Comparison of ENCODE assay signal across 24 cellular contexts in genomic region chr18:73638709-73639108, GRCh38.
A peak's percentile ranks its signal among the peaks of the same experiment; 100 is the strongest.
DNase-seq lines count a peak whose midpoint lies in the region; ATAC-seq, FAIRE-seq and TF ChIP-seq lines count a peak whose summit lies in the region.
"Had no signal": no experiment of that assay in that cellular context is flagged by ENCODE, and none has a peak within 500 bp of the region (broad histone marks: within the 10 kb centered on the region; RNA-seq: fewer than 3 reads in every experiment).

No MANE protein-coding gene starts in this region.

- H3K9me1 ChIP-seq in keratinocyte (ENCODE audit: control insufficient read depth, extremely low read depth, insufficient read depth, low read length) = no peaks in the 10 kb centered on the region

- POLR2A ChIA-PET in activated CD4-positive, alpha-beta memory T cell treated with anti-CD3 and anti-CD28 coated beads, Interleukin-2, amount 10 ng/mL, durations not matched to agents 7 days and 5 days (lab: Charles Lee) = no interaction called here

- TF ChIP-seq CTCF in cardiac fibroblast (IDR thresholded peaks at IDR 0.05; ENCODE audit: low read depth, low read length) = no peak
- no peak for TF ChIP-seq CTCF in keratinocyte (optimal IDR thresholded peaks at IDR 0.05 in 1 of 3, IDR thresholded peaks at IDR 0.05 in 1 of 3, conservative IDR thresholded peaks at IDR 0.05 in 1 of 3; ENCODE audit: extremely low read depth in 1 of 3, insufficient read depth in 2 of 3, low read length in 3 of 3)

- H3K4me2 ChIP-seq in keratinocyte (ENCODE audit: control insufficient read depth, extremely low read depth, insufficient read depth, low read depth, low read length) = peak overlapping the region; percentile 6

- H3K9me3 ChIP-seq in keratinocyte (ENCODE audit: control insufficient read depth, low read depth, low read length) = no peaks in the 10 kb centered on the region
- H3K9me3 ChIP-seq: body of pancreas, colonic mucosa, gastroesophageal sphincter, right lobe of liver, uterus had no signal

- CTCF ChIA-PET in activated CD4-positive, alpha-beta memory T cell treated with anti-CD3 and anti-CD28 coated beads, Interleukin-2, amount 10 ng/mL, durations not matched to agents 7 days and 5 days (lab: Charles Lee) = no interaction called here

- DNase-seq in EL (peak; percentile 63), RCC 7860 (ENCODE audit: low spot score) (peak; percentile 22), cardiac fibroblast (ENCODE audit: low read depth in 2 of 2) (peak; percentile 40 to 62), keratinocyte (ENCODE audit: low read depth, low spot score) (no peak), activated gamma-delta T cell treated with Interleukin-2 at 50 U/mL for 16 hours (no peak), SW480 (ENCODE audit: low spot score) (no peak)
- no peak for DNase-seq in activated CD4-positive, alpha-beta memory T cell treated with anti-CD3 and anti-CD28 coated beads, Interleukin-2, amount 10 ng/mL, durations not matched to agents 7 days and 5 days
- DNase-seq: activated naive CD4-positive, alpha-beta T cell treated with anti-CD3 and anti-CD28 coated beads, Interleukin-2, amount 50 U/mL, for 16 hours; activated T-cell treated with anti-CD3 and anti-CD28 coated beads, Interleukin-2, amount 50 U/mL, for 48 hours; body of pancreas; CD4-positive, CD25-positive, alpha-beta regulatory T cell; colonic mucosa; naive thymus-derived CD4-positive, alpha-beta T cell; NCI-H146; NCI-H2171; NCI-H526; right lobe of liver; uterus had no signal

- H3K36me3 Mint-ChIP-seq in activated CD4-positive, alpha-beta memory T cell treated with anti-CD3 and anti-CD28 coated beads, Interleukin-2, amount 10 ng/mL, durations not matched to agents 7 days and 5 days (ENCODE audit: low read depth) = no peaks in the 10 kb centered on the region
- H3K36me3 Mint-ChIP-seq: CD4-positive, CD25-positive, alpha-beta regulatory T cell; naive thymus-derived CD4-positive, alpha-beta T cell; WTC11 had no signal

- H3K79me2 ChIP-seq in keratinocyte (ENCODE audit: control insufficient read depth, insufficient read depth, low read length) = no peaks in the 10 kb centered on the region

- no peak overlapping the region for H3K4me3 Mint-ChIP-seq in activated CD4-positive, alpha-beta memory T cell treated with anti-CD3 and anti-CD28 coated beads, Interleukin-2, amount 10 ng/mL, durations not matched to agents 7 days and 5 days
- H3K4me3 Mint-ChIP-seq: CD4-positive, CD25-positive, alpha-beta regulatory T cell; naive thymus-derived CD4-positive, alpha-beta T cell; T-helper 2 cell treated with Interferon-gamma antibody and Interleukin-4, amounts not matched to agents 5 μg/mL and 100 μg/mL, for 36 hours; WTC11 had no signal

- peak; percentile 10 for FAIRE-seq in RCC 7860 (lab: Jason Lieb, UNC)
- FAIRE-seq in keratinocyte (lab: Jason Lieb, UNC) = peak; percentile 39
- FAIRE-seq: GM12892 had no signal

- H3K9me3 Mint-ChIP-seq in activated CD4-positive, alpha-beta memory T cell treated with anti-CD3 and anti-CD28 coated beads, Interleukin-2, amount 10 ng/mL, durations not matched to agents 7 days and 5 days = no peaks in the 10 kb centered on the region
- H3K9me3 Mint-ChIP-seq: T-helper 2 cell treated with Interferon-gamma antibody and Interleukin-4, amounts not matched to agents 5 μg/mL and 100 μg/mL, for 36 hours; WTC11 had no signal

- H3K4me3 ChIP-seq in cardiac fibroblast (replicated peaks in 1 of 2; ENCODE audit: low read depth in 2 of 2, low read length in 2 of 2) (no peak overlapping the region), keratinocyte (ENCODE audit: control insufficient read depth in 2 of 3, extremely low read depth in 1 of 3, insufficient read depth in 2 of 3, low read depth in 1 of 3, low read length in 3 of 3) (no peak overlapping the region)
- H3K4me3 ChIP-seq: body of pancreas, colonic mucosa, gastroesophageal sphincter, right lobe of liver, uterus had no signal

- no peak for ATAC-seq in HG03460 (IDR thresholded peaks at IDR 0.05; ENCODE audit: unreplicated experiment)
- ATAC-seq: body of pancreas; gastroesophageal sphincter; naive thymus-derived CD4-positive, alpha-beta T cell; right lobe of liver; WTC11 had no signal

- H2AFZ ChIP-seq in keratinocyte (ENCODE audit: control insufficient read depth, low read length) = no peak overlapping the region

- dilution Hi-C loops in keratinocyte (cut with MboI; ENCODE audit: extremely low pct_ligation_motif_present, low sequenced_read_pairs) = no loop called here

- peaks cover 36% of the 10 kb centered on the region for H3K4me1 ChIP-seq in keratinocyte (ENCODE audit: control insufficient read depth, extremely low read depth, insufficient read depth, low read length)
- H3K4me1 ChIP-seq: body of pancreas, colonic mucosa, gastroesophageal sphincter, right lobe of liver, uterus had no signal

- H4K20me1 ChIP-seq in keratinocyte (ENCODE audit: control insufficient read depth, extremely low read depth, insufficient read depth, low read length) = no peaks in the 10 kb centered on the region

- no peaks in the 10 kb centered on the region for H3K36me3 ChIP-seq in keratinocyte (ENCODE audit: control insufficient read depth in 2 of 2, extremely low read depth in 1 of 2, insufficient read depth in 2 of 2, low read length in 2 of 2)
- H3K36me3 ChIP-seq: colonic mucosa, gastroesophageal sphincter, right lobe of liver, uterus had no signal

- H3K4me1 Mint-ChIP-seq in activated CD4-positive, alpha-beta memory T cell treated with anti-CD3 and anti-CD28 coated beads, Interleukin-2, amount 10 ng/mL, durations not matched to agents 7 days and 5 days = no peaks in the 10 kb centered on the region
- H3K4me1 Mint-ChIP-seq: CD4-positive, CD25-positive, alpha-beta regulatory T cell; naive thymus-derived CD4-positive, alpha-beta T cell had no signal

- H3K27ac Mint-ChIP-seq in activated CD4-positive, alpha-beta memory T cell treated with anti-CD3 and anti-CD28 coated beads, Interleukin-2, amount 10 ng/mL, durations not matched to agents 7 days and 5 days = no peak overlapping the region
- H3K27ac Mint-ChIP-seq: CD4-positive, CD25-positive, alpha-beta regulatory T cell; naive thymus-derived CD4-positive, alpha-beta T cell; T-helper 2 cell treated with Interferon-gamma antibody and Interleukin-4, amounts not matched to agents 5 μg/mL and 100 μg/mL, for 36 hours; WTC11 had no signal

- no peaks in the 10 kb centered on the region for H3K27me3 ChIP-seq in keratinocyte (ENCODE audit: control insufficient read depth, extremely low read depth, insufficient read depth, low read length)
- H3K27me3 ChIP-seq: body of pancreas, colonic mucosa, gastroesophageal sphincter, right lobe of liver, uterus had no signal

- H3K27ac ChIP-seq in keratinocyte (ENCODE audit: control insufficient read depth, insufficient read depth, low read length) = peak overlapping the region; percentile 17
- H3K27ac ChIP-seq: body of pancreas, colonic mucosa, gastroesophageal sphincter, HL-60, right lobe of liver, uterus had no signal

- H3K27me3 Mint-ChIP-seq in activated CD4-positive, alpha-beta memory T cell treated with anti-CD3 and anti-CD28 coated beads, Interleukin-2, amount 10 ng/mL, durations not matched to agents 7 days and 5 days = no peaks in the 10 kb centered on the region
- H3K27me3 Mint-ChIP-seq: CD4-positive, CD25-positive, alpha-beta regulatory T cell; naive thymus-derived CD4-positive, alpha-beta T cell had no signal

- no peak overlapping the region for H3K9ac ChIP-seq in keratinocyte (ENCODE audit: control insufficient read depth, extremely low read depth, insufficient read depth, low read length)

Comparison
In these comparisons a context has a peak if more than half of its experiments do, and no peak if none do; other contexts are left out.
1. DNase-seq: peak in EL (single experiment), RCC 7860 (single experiment) and cardiac fibroblast (2 of 2); none in keratinocyte (single experiment), activated gamma-delta T cell treated with Interleukin-2 at 50 U/mL for 16 hours (single experiment), SW480 (single experiment) and activated CD4-positive, alpha-beta memory T cell treated with anti-CD3 and anti-CD28 coated beads, Interleukin-2, amount 10 ng/mL, durations not matched to agents 7 days and 5 days (single experiment).